Comparison of ENCODE assay signal across 1 cellular context in the genomic region with DNA sequence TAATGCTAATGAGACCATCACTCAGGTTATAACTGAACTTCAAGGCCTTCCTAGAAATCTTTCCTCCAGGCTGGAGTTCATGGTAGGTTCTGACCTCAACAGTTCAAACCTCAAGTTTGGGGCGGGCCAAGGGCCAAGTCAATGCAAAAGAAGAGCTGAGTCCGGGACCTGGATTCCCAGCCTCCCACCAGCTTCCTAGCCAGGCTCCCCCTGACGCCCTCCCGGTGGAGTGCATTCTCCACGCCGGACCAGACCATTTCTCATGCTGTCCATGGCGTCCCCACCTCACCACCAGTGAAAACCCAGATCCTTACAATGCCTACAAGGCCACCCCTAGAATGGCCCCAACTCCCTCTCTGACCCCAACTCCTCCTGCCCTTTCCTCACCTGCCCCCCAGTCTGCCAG.
TF ChIP-seq lines count a peak whose summit lies in the region.

No MANE protein-coding gene starts in this region.

TF ChIP-seq in H1, 55 proteins besides CTCF, POLR2A, EP300 and RAD21:
- no peak for TF ChIP-seq FOSL1 (IDR thresholded peaks at IDR 0.05; ENCODE audit: insufficient read depth, low read depth, low read length)
- TF ChIP-seq GABPA (IDR thresholded peaks at IDR 0.05; ENCODE audit: borderline replicate concordance, insufficient read depth, low read length): no peak
- peak; percentile 73; the same call in 1 of the 2 replicates for TF ChIP-seq SP4 (IDR thresholded peaks at IDR 0.05; ENCODE audit: low read length)
- no peak for TF ChIP-seq SAP30 (IDR thresholded peaks at IDR 0.05; ENCODE audit: insufficient read depth, insufficient replicate concordance, low read length)
- TF ChIP-seq, protein P1, sequence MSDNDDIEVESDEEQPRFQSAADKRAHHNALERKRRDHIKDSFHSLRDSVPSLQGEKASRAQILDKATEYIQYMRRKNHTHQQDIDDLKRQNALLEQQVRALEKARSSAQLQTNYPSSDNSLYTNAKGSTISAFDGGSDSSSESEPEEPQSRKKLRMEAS (IDR thresholded peaks at IDR 0.05): no peak
- TF ChIP-seq KDM5A (IDR thresholded peaks at IDR 0.05; ENCODE audit: low read length): no peak
- TF ChIP-seq HDAC2 (IDR thresholded peaks at IDR 0.05; ENCODE audit: borderline replicate concordance in 1 of 2, low read depth in 2 of 2, low read length in 2 of 2): 0 out of 4 replicates have a peak, but pooled peaks of 1 of the 2 experiments have one; percentile 2
